In genomic region chr11:70364745-70365535, GRCh38 we compare ENCODE assay signal across 11 cellular contexts. TPM values are rescaled to one million over a fixed set of nuclear protein-coding genes. Genes with fewer than 3 reads are reported as not detected.
DNase-seq lines count a peak whose midpoint lies in the region; ATAC-seq lines count a peak whose summit lies in the region.
"Had no signal": no experiment of that assay in that cellular context is flagged by ENCODE, and none has a peak within 500 bp of the region (broad histone marks: within the 10 kb centered on the region; RNA-seq: fewer than 3 reads in every experiment).

No MANE protein-coding gene starts in this region.

- H3K4me1 Mint-ChIP-seq in activated CD4-positive, alpha-beta memory T cell treated with anti-CD3 and anti-CD28 coated beads, Interleukin-2, amount 10 ng/mL, durations not matched to agents 7 days and 5 days: peaks cover 31% of the 10 kb centered on the region

- ATAC-seq in HG02588 (IDR thresholded peaks at IDR 0.05; ENCODE audit: unreplicated experiment) (no peak), HG03139 (IDR thresholded peaks at IDR 0.05; ENCODE audit: unreplicated experiment) (no peak), GM18861 (IDR thresholded peaks at IDR 0.05; ENCODE audit: unreplicated experiment) (no peak), HG03135 (IDR thresholded peaks at IDR 0.05; ENCODE audit: unreplicated experiment) (no peak)

- peak overlapping the region; percentile 41 for H3K27ac ChIP-seq in cingulate gyrus (ENCODE audit: low read depth, low read length)

- H3K4me3 Mint-ChIP-seq in activated CD4-positive, alpha-beta memory T cell treated with anti-CD3 and anti-CD28 coated beads, Interleukin-2, amount 10 ng/mL, durations not matched to agents 7 days and 5 days: peak overlapping the region; percentile 30

- peaks cover 53% of the 10 kb centered on the region for H3K36me3 Mint-ChIP-seq in activated CD4-positive, alpha-beta memory T cell treated with anti-CD3 and anti-CD28 coated beads, Interleukin-2, amount 10 ng/mL, durations not matched to agents 7 days and 5 days (ENCODE audit: low read depth)

- POLR2A ChIA-PET in activated CD4-positive, alpha-beta memory T cell treated with anti-CD3 and anti-CD28 coated beads, Interleukin-2, amount 10 ng/mL, durations not matched to agents 7 days and 5 days (lab: Charles Lee): interaction anchor here (1.1 to 1.5 kb wide), 3 partner anchors 10 to 162 kb away, joined by 3 to 4 read pairs (median 3); partner anchors contain the start of genes CTTN and FADD

- peaks cover 5% of the 10 kb centered on the region for H3K27me3 Mint-ChIP-seq in activated CD4-positive, alpha-beta memory T cell treated with anti-CD3 and anti-CD28 coated beads, Interleukin-2, amount 10 ng/mL, durations not matched to agents 7 days and 5 days

- H3K9me3 Mint-ChIP-seq in activated CD4-positive, alpha-beta memory T cell treated with anti-CD3 and anti-CD28 coated beads, Interleukin-2, amount 10 ng/mL, durations not matched to agents 7 days and 5 days: no peaks in the 10 kb centered on the region

- peak overlapping the region; percentile 6 for H3K27ac Mint-ChIP-seq in activated CD4-positive, alpha-beta memory T cell treated with anti-CD3 and anti-CD28 coated beads, Interleukin-2, amount 10 ng/mL, durations not matched to agents 7 days and 5 days

- CTCF ChIA-PET in activated CD4-positive, alpha-beta memory T cell treated with anti-CD3 and anti-CD28 coated beads, Interleukin-2, amount 10 ng/mL, durations not matched to agents 7 days and 5 days (lab: Charles Lee): no interaction called here

- DNase-seq in Kasumi-1 (lab: John Stamatoyannopoulos, UW): peak; percentile 64 to 67
- peak; percentile 81 for DNase-seq in activated CD4-positive, alpha-beta memory T cell treated with anti-CD3 and anti-CD28 coated beads, Interleukin-2, amount 10 ng/mL, durations not matched to agents 7 days and 5 days
- peak; percentile 52 to 61 for DNase-seq in stimulated activated CD8-positive, alpha-beta memory T cell treated with anti-CD3 and anti-CD28 coated beads, Interleukin-15, amount 100 ng/mL, for 4 hours (ENCODE audit: low read depth in 2 of 2)
- DNase-seq: DMS79 treated with DMSO at 0.1 percent for 48 hours, kidney glomerular epithelial cell, OCI-M1 had no signal

RNA-seq across cellular contexts. Expression of gene CTTN, which starts 33.4 kb away (rescaled TPM):
- total RNA-seq in activated CD4-positive, alpha-beta memory T cell treated with anti-CD3 and anti-CD28 coated beads, Interleukin-2, amount 10 ng/mL, durations not matched to agents 7 days and 5 days: 1 to 10 TPM; 1.7 to 1.9 TPM
